Comparison of ENCODE assay signal across 9 cellular contexts in the genomic region with DNA sequence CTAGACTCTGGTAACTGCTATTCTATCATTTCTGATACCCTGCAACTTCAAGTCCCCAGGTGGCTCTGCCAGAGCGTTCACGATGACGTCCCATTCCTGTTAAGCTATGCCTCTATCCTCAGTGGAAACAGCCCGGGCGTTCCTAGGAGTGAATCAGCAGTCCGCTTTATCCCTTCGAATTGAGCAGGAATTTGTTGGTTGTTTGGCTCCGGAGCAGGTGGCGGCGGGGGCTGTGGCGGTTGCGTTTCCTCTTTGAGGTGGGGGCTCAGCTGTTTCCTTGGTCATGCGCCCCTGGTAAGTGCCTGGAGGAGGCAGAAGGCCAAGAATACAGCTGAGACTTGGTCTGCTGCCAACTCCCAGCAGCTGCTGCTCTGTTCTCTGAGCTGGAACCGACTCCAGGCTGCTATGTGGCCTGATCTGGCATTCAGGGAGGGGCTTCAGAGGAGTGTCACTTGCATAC. TPM values are rescaled to one million over a fixed set of nuclear protein-coding genes. Genes with fewer than 3 reads are reported as not detected.
DNase-seq lines count a peak whose midpoint lies in the region; ATAC-seq and TF ChIP-seq lines count a peak whose summit lies in the region.
"Had no signal": no experiment of that assay in that cellular context is flagged by ENCODE, and none has a peak within 500 bp of the region (broad histone marks: within the 10 kb centered on the region; RNA-seq: fewer than 3 reads in every experiment).

No MANE protein-coding gene starts in this region.

- H3K27me3 ChIP-seq in adrenal gland (no peaks in the 10 kb centered on the region), thoracic aorta (replicated peaks; ENCODE audit: insufficient read depth) (no peaks in the 10 kb centered on the region)

- H3K36me3 ChIP-seq in adrenal gland (replicated peaks in 1 of 2) (no peaks in the 10 kb centered on the region), thoracic aorta (no peaks in the 10 kb centered on the region)

- TF ChIP-seq POLR2A in adrenal gland (IDR thresholded peaks at IDR 0.05): no peak

- no peaks in the 10 kb centered on the region for H3K4me1 ChIP-seq in adrenal gland (replicated peaks in 1 of 2)
- H3K4me1 ChIP-seq in thoracic aorta (ENCODE audit: control insufficient read depth in 1 of 2, low read depth in 2 of 2): peaks cover 0 to 11% of the 10 kb centered on the region in 2 donors

- no peaks in the 10 kb centered on the region for H3K9me3 ChIP-seq in adrenal gland (replicated peaks in 1 of 3)
- H3K9me3 ChIP-seq in thoracic aorta: no peaks in the 10 kb centered on the region

- intact Hi-C loops in adrenal gland (cut with DNase I): no loop called here

- ATAC-seq in GM21717 (IDR thresholded peaks at IDR 0.05; ENCODE audit: unreplicated experiment) (peak; percentile 69), thoracic aorta (ENCODE audit: insufficient number of reproducible peaks, low FRiP score, low read depth) (no peak)
- ATAC-seq: left colon had no signal

- 12 to 32% (median 22%) methylated on average over 7 to 14 of the region's 14 CpGs for WGBS in adrenal gland, 4 donors

- no peak overlapping the region for H3K4me3 ChIP-seq in adrenal gland
- H3K4me3 ChIP-seq in thoracic aorta: peak overlapping the region; percentile 60

- peak; percentile 92 for DNase-seq in NCI-H1105 treated with DMSO at 0.1 percent for 48 hours (lab: John Stamatoyannopoulos, UW)
- DNase-seq in adrenal gland: peak in 6 of 7 donors; percentile 12 to 55 (median 20)
- DNase-seq in inferior parietal cortex (ENCODE audit: extremely low spot score): peak; percentile 88
- no peak for DNase-seq in thoracic aorta (ENCODE audit: low spot score)
- no peak for DNase-seq in activated naive CD4-positive, alpha-beta T cell treated with anti-CD3 and anti-CD28 coated beads, Interleukin-2, amount 50 U/mL, for 16 hours
- no peak for DNase-seq in stimulated activated CD4-positive, alpha-beta T cell treated with anti-CD3 and anti-CD28 coated beads, Interleukin-4, amount 100 ng/mL, for 4 hours

- TF ChIP-seq CTCF in adrenal gland (IDR thresholded peaks at IDR 0.05): no peak
- no peak for TF ChIP-seq CTCF in thoracic aorta (IDR thresholded peaks at IDR 0.05)

- H3K27ac ChIP-seq in adrenal gland: no peak overlapping the region
- no peak overlapping the region for H3K27ac ChIP-seq in thoracic aorta

RNA-seq across cellular contexts. Expression of a gene that starts 25.2 kb away (rescaled TPM):
- not detected for total RNA-seq in adrenal gland
- under 1 TPM in 2 of 3 donors, not detected in 1; 0.32 to 0.79 TPM for polyA plus RNA-seq in adrenal gland
- under 1 TPM in 1 of 2 donors, not detected in 1; 0.27 TPM for total RNA-seq in thoracic aorta
- total RNA-seq: RPMI7951 had no signal

Comparison
In these comparisons a context has a peak if more than half of its experiments do, and no peak if none do; other contexts are left out.
1. DNase-seq: peak in NCI-H1105 treated with DMSO at 0.1 percent for 48 hours (single experiment), adrenal gland (6 of 7) and inferior parietal cortex (single experiment); none in thoracic aorta (single experiment), activated naive CD4-positive, alpha-beta T cell treated with anti-CD3 and anti-CD28 coated beads, Interleukin-2, amount 50 U/mL, for 16 hours (single experiment) and stimulated activated CD4-positive, alpha-beta T cell treated with anti-CD3 and anti-CD28 coated beads, Interleukin-4, amount 100 ng/mL, for 4 hours (0 of 2).